ENCODE assay signal across 17 cellular contexts in genomic region chr4:4422856-4423485, GRCh38.
"Had no signal": no experiment of that assay in that cellular context is flagged by ENCODE, and none has a peak within 500 bp of the region (broad histone marks: within the 10 kb centered on the region; RNA-seq: fewer than 3 reads in every experiment).

No MANE protein-coding gene starts in this region.

- H3K27me3 ChIP-seq: adrenal gland, gastrocnemius medialis, tibial nerve had no signal

- H3K9me3 ChIP-seq: adrenal gland, gastrocnemius medialis, tibial nerve had no signal

- H3K9me3 Mint-ChIP-seq: activated naive CD4-positive, alpha-beta T cell treated with anti-CD3 and anti-CD28 coated beads for 36 hours; activated T-cell treated with anti-CD3 and anti-CD28 coated beads, Interleukin-2, amount 50 U/mL, for 72 hours; nephron progenitor cell; stimulated activated effector memory CD8-positive, alpha-beta T cell treated with anti-CD3 and anti-CD28 coated beads, Interleukin-12 subunit alpha, Interleukin-12 subunit beta, amount 100 ng/mL, for 72 hours had no signal

- H3K27ac Mint-ChIP-seq: activated naive CD4-positive, alpha-beta T cell treated with anti-CD3 and anti-CD28 coated beads for 36 hours; activated T-cell treated with anti-CD3 and anti-CD28 coated beads, Interleukin-2, amount 50 U/mL, for 72 hours had no signal

- H3K4me1 ChIP-seq: gastrocnemius medialis, tibial nerve had no signal

- ATAC-seq: activated T-cell treated with anti-CD3 and anti-CD28 coated beads, Interleukin-2, amount 50 U/mL, for 72 hours; gastrocnemius medialis; left ventricle myocardium superior; stimulated activated effector memory CD8-positive, alpha-beta T cell treated with anti-CD3 and anti-CD28 coated beads, Interleukin-12 subunit alpha, Interleukin-12 subunit beta, amount 100 ng/mL, for 72 hours had no signal

- H3K4me3 Mint-ChIP-seq: activated naive CD4-positive, alpha-beta T cell treated with anti-CD3 and anti-CD28 coated beads for 36 hours; activated T-cell treated with anti-CD3 and anti-CD28 coated beads, Interleukin-2, amount 50 U/mL, for 72 hours; nephron progenitor cell; stimulated activated effector memory CD8-positive, alpha-beta T cell treated with anti-CD3 and anti-CD28 coated beads, Interleukin-12 subunit alpha, Interleukin-12 subunit beta, amount 100 ng/mL, for 72 hours had no signal

- H3K27ac ChIP-seq: adrenal gland, epithelial cell of prostate, gastrocnemius medialis, tibial nerve had no signal

- DNase-seq: activated CD4-positive, alpha-beta T cell treated with anti-CD3 and anti-CD28 coated beads, Interleukin-2, amount 50 U/mL, for 1 hour; activated CD4-positive, CD25-positive, alpha-beta regulatory T cell; activated CD8-positive, alpha-beta memory T cell treated with anti-CD3 and anti-CD28 coated beads, Interleukin-2, amount 50 U/mL, for 4 hours; activated naive CD4-positive, alpha-beta T cell treated with anti-CD3 and anti-CD28 coated beads for 36 hours; activated T-cell treated with anti-CD3 and anti-CD28 coated beads, Interleukin-2, amount 50 U/mL, for 72 hours; central memory CD4-positive, alpha-beta T cell; effector memory CD4-positive, alpha-beta T cell; gastrocnemius medialis; left ventricle myocardium superior; mesenchymal stem cell; nephron progenitor cell; small intestine; T-helper 2 cell had no signal

- H3K4me3 ChIP-seq: adrenal gland, gastrocnemius medialis, tibial nerve had no signal
